ENCODE assay signal across 19 cellular contexts in genomic region chr11:126570489-126570888, GRCh38.
"Had no signal": no experiment of that assay in that cellular context is flagged by ENCODE, and none has a peak within 500 bp of the region (broad histone marks: within the 10 kb centered on the region; RNA-seq: fewer than 3 reads in every experiment).

No MANE protein-coding gene starts in this region.

- H2AFZ ChIP-seq: hepatocyte had no signal

- DNase-seq: activated B cell treated with CpG ODN at 0.5 μM for 24 hours; activated CD4-positive, alpha-beta T cell treated with anti-CD3 and anti-CD28 coated beads for 4 hours; activated CD8-positive, alpha-beta T cell treated with anti-CD3 and anti-CD28 coated beads for 36 hours; activated naive CD4-positive, alpha-beta T cell treated with Interleukin-2 at 50 U/mL for 16 hours; activated T-cell treated with anti-CD3 and anti-CD28 coated beads, Interleukin-2, amount 50 U/mL, for 1 hour; body of pancreas; caudate nucleus; effector memory CD8-positive, alpha-beta T cell; foreskin fibroblast; nucleus accumbens; stimulated activated CD4-positive, alpha-beta T cell treated with anti-CD3 and anti-CD28 coated beads, Interleukin-4, amount 100 ng/mL, for 24 hours; stomach had no signal

- H3K27ac Mint-ChIP-seq: activated B cell treated with CpG ODN at 0.5 μM for 24 hours; activated CD8-positive, alpha-beta T cell treated with anti-CD3 and anti-CD28 coated beads for 36 hours; activated T-helper 17 cell treated with anti-CD3 and anti-CD28 coated beads, Interleukin-2, amount 50 U/mL, for 72 hours; effector memory CD8-positive, alpha-beta T cell; nephron; stimulated activated effector memory CD8-positive, alpha-beta T cell treated with anti-CD3 and anti-CD28 coated beads, Interleukin-12 subunit alpha, Interleukin-12 subunit beta, amount 100 ng/mL, for 72 hours; type B pancreatic cell had no signal

- H3K27me3 ChIP-seq: body of pancreas had no signal

- H3K9me3 ChIP-seq: body of pancreas, stomach had no signal

- H3K4me1 Mint-ChIP-seq: activated B cell treated with CpG ODN at 0.5 μM for 24 hours; activated T-helper 17 cell treated with anti-CD3 and anti-CD28 coated beads, Interleukin-2, amount 50 U/mL, for 72 hours; nephron; stimulated activated effector memory CD8-positive, alpha-beta T cell treated with anti-CD3 and anti-CD28 coated beads, Interleukin-12 subunit alpha, Interleukin-12 subunit beta, amount 100 ng/mL, for 72 hours had no signal

- H3K4me3 ChIP-seq: body of pancreas, hepatocyte, lung, stomach had no signal

- H3K4me2 ChIP-seq: hepatocyte had no signal

- H3K27ac ChIP-seq: body of pancreas, hepatocyte, stomach had no signal

- H3K79me2 ChIP-seq: hepatocyte had no signal

- H3K9me3 Mint-ChIP-seq: activated B cell treated with CpG ODN at 0.5 μM for 24 hours; activated CD8-positive, alpha-beta T cell treated with anti-CD3 and anti-CD28 coated beads for 36 hours; activated T-helper 17 cell treated with anti-CD3 and anti-CD28 coated beads, Interleukin-2, amount 50 U/mL, for 72 hours; effector memory CD8-positive, alpha-beta T cell; nephron; stimulated activated effector memory CD8-positive, alpha-beta T cell treated with anti-CD3 and anti-CD28 coated beads, Interleukin-12 subunit alpha, Interleukin-12 subunit beta, amount 100 ng/mL, for 72 hours; type B pancreatic cell had no signal

- ATAC-seq: activated CD8-positive, alpha-beta T cell treated with anti-CD3 and anti-CD28 coated beads for 36 hours; activated T-helper 17 cell treated with anti-CD3 and anti-CD28 coated beads, Interleukin-2, amount 50 U/mL, for 72 hours; body of pancreas; effector memory CD8-positive, alpha-beta T cell; sciatic nerve; stimulated activated effector memory CD8-positive, alpha-beta T cell treated with anti-CD3 and anti-CD28 coated beads, Interleukin-12 subunit alpha, Interleukin-12 subunit beta, amount 100 ng/mL, for 72 hours had no signal

- H3K4me1 ChIP-seq: body of pancreas, stomach had no signal

- H3K36me3 ChIP-seq: stomach had no signal

- H3K36me3 Mint-ChIP-seq: stimulated activated effector memory CD8-positive, alpha-beta T cell treated with anti-CD3 and anti-CD28 coated beads, Interleukin-12 subunit alpha, Interleukin-12 subunit beta, amount 100 ng/mL, for 72 hours; type B pancreatic cell had no signal

- H3K4me3 Mint-ChIP-seq: activated B cell treated with CpG ODN at 0.5 μM for 24 hours; activated CD8-positive, alpha-beta T cell treated with anti-CD3 and anti-CD28 coated beads for 36 hours; activated T-helper 17 cell treated with anti-CD3 and anti-CD28 coated beads, Interleukin-2, amount 50 U/mL, for 72 hours; effector memory CD8-positive, alpha-beta T cell; nephron; stimulated activated effector memory CD8-positive, alpha-beta T cell treated with anti-CD3 and anti-CD28 coated beads, Interleukin-12 subunit alpha, Interleukin-12 subunit beta, amount 100 ng/mL, for 72 hours; type B pancreatic cell had no signal
